In genomic region chr3:25218362-25218761, GRCh38 we compare ENCODE assay signal across 23 cellular contexts.
DNase-seq lines count a peak whose midpoint lies in the region; FAIRE-seq and TF ChIP-seq lines count a peak whose summit lies in the region.
"Had no signal": no experiment of that assay in that cellular context is flagged by ENCODE, and none has a peak within 500 bp of the region (broad histone marks: within the 10 kb centered on the region; RNA-seq: fewer than 3 reads in every experiment).

No MANE protein-coding gene starts in this region.

- no peak overlapping the region for H3K4me3 Mint-ChIP-seq in mesothelial cell of epicardium
- H3K4me3 Mint-ChIP-seq: B cell; CD4-positive, alpha-beta T cell; CD8-positive, alpha-beta T cell had no signal

- no peaks in the 10 kb centered on the region for H3K27me3 ChIP-seq in MM.1S (replicated peaks; ENCODE audit: insufficient read depth, low read length)
- no peaks in the 10 kb centered on the region for H3K27me3 ChIP-seq in transverse colon
- H3K27me3 ChIP-seq: BLaER1 treated with 17β-estradiol and CSF1 and Interleukin-3, amounts not matched to agents 10 nM and 100 nM had no signal

- H3K36me3 ChIP-seq in MM.1S (replicated peaks; ENCODE audit: insufficient read depth, low read length) = no peaks in the 10 kb centered on the region
- H3K36me3 ChIP-seq in transverse colon = no peaks in the 10 kb centered on the region
- H3K36me3 ChIP-seq: BLaER1 treated with 17β-estradiol and CSF1 and Interleukin-3, amounts not matched to agents 10 nM and 100 nM had no signal

- H3K79me2 ChIP-seq in MM.1S (ENCODE audit: low read length) = no peaks in the 10 kb centered on the region

- intact Hi-C loops in transverse colon (cut with DNase I; ENCODE audit: low total_unique reads) = no loop called here

- TF ChIP-seq CTCF in GM12865 (IDR thresholded peaks at IDR 0.05; ENCODE audit: insufficient read depth, low read depth, low read length, missing control alignments) (no peak), MM.1S (IDR thresholded peaks at IDR 0.05; ENCODE audit: low read length) (no peak), mesothelial cell of epicardium (IDR thresholded peaks at IDR 0.05; ENCODE audit: unreplicated experiment) (no peak), transverse colon (IDR thresholded peaks at IDR 0.05) (no peak)

- FAIRE-seq in RCC 7860 (lab: Jason Lieb, UNC) = no peak
- FAIRE-seq: A549, D721Med, GM12891, GM19239 had no signal

- no peaks in the 10 kb centered on the region for H3K27me3 Mint-ChIP-seq in mesothelial cell of epicardium (ENCODE audit: low read depth)
- H3K27me3 Mint-ChIP-seq: B cell; CD4-positive, alpha-beta T cell had no signal

- H3K9me2 ChIP-seq in MM.1S (replicated peaks; ENCODE audit: insufficient read depth, low read length) = no peaks in the 10 kb centered on the region

- no peak for TF ChIP-seq EP300 in transverse colon (IDR thresholded peaks at IDR 0.05; ENCODE audit: low read depth)

- H4K20me1 ChIP-seq in MM.1S (ENCODE audit: insufficient read depth, low read length) = no peaks in the 10 kb centered on the region
- H4K20me1 ChIP-seq: BLaER1 treated with 17β-estradiol and CSF1 and Interleukin-3, amounts not matched to agents 10 nM and 100 nM had no signal

- DNase-seq in GM12865 (ENCODE audit: low read depth) = peak; percentile 6
- DNase-seq in MM.1S = peak; percentile 52
- DNase-seq in mesothelial cell of epicardium (ENCODE audit: low spot score in 2 of 2, unreplicated experiment in 2 of 2) = no peak
- DNase-seq in transverse colon = no peak
- no peak for DNase-seq in DMS53 treated with DMSO at 0.1 percent for 48 hours (lab: John Stamatoyannopoulos, UW; ENCODE audit: unreplicated experiment)
- no peak for DNase-seq in RCC 7860 (ENCODE audit: low spot score)
- DNase-seq: AML-193; Caco-2; Calu3; CD4-positive, alpha-beta T cell; CD8-positive, alpha-beta T cell; DMS79; DND-41; EL; GDM1 had no signal

- H3K9me3 ChIP-seq in MM.1S (replicated peaks; ENCODE audit: insufficient read depth, low read length) = no peaks in the 10 kb centered on the region
- no peaks in the 10 kb centered on the region for H3K9me3 ChIP-seq in transverse colon
- H3K9me3 ChIP-seq: A549; BLaER1 treated with 17β-estradiol and CSF1 and Interleukin-3, amounts not matched to agents 10 nM and 100 nM; Caco-2 had no signal

- no peaks in the 10 kb centered on the region for H3F3A ChIP-seq in MM.1S (ENCODE audit: insufficient read depth, low read length)

- no peak overlapping the region for H3K4me2 ChIP-seq in MM.1S (ENCODE audit: low read depth, low read length)
- H3K4me2 ChIP-seq: A549; BLaER1 treated with 17β-estradiol and CSF1 and Interleukin-3, amounts not matched to agents 10 nM and 100 nM had no signal

- H3K27ac ChIP-seq in MM.1S (ENCODE audit: low read length) (no peak overlapping the region), transverse colon (no peak overlapping the region)
- H3K27ac ChIP-seq: 22Rv1; A549; BLaER1 treated with 17β-estradiol and CSF1 and Interleukin-3, amounts not matched to agents 10 nM and 100 nM; C4-2B had no signal

- peaks cover 3% of the 10 kb centered on the region for H3K36me3 Mint-ChIP-seq in mesothelial cell of epicardium
- H3K36me3 Mint-ChIP-seq: CD8-positive, alpha-beta T cell had no signal

- H3K9ac ChIP-seq in MM.1S (ENCODE audit: low read length) = no peak overlapping the region
- H3K9ac ChIP-seq: BLaER1 treated with 17β-estradiol and CSF1 and Interleukin-3, amounts not matched to agents 10 nM and 100 nM had no signal

- peaks cover 25% of the 10 kb centered on the region for H3K4me1 Mint-ChIP-seq in mesothelial cell of epicardium
- H3K4me1 Mint-ChIP-seq: B cell had no signal

- peaks cover 7% of the 10 kb centered on the region for H3K9me3 Mint-ChIP-seq in mesothelial cell of epicardium

- no peak overlapping the region for H2AFZ ChIP-seq in MM.1S (ENCODE audit: low read length)

- H3K4me3 ChIP-seq in GM12865 (ENCODE audit: low read depth, low read length) (no peak overlapping the region), MM.1S (ENCODE audit: low read length) (no peak overlapping the region), transverse colon (no peak overlapping the region)
- H3K4me3 ChIP-seq: A549; BLaER1 treated with 17β-estradiol and CSF1 and Interleukin-3, amounts not matched to agents 10 nM and 100 nM had no signal

- in situ Hi-C loops in transverse colon (cut with MboI; ENCODE audit: low pct_ligation_motif_present in 1 of 4, low pct_unique_long_range_greater_than_20kb in 1 of 4, low sequenced_read_pairs in 3 of 4) = no loop called here

- H3K4me1 ChIP-seq in MM.1S (ENCODE audit: low read length) = no peaks in the 10 kb centered on the region
- H3K4me1 ChIP-seq in transverse colon = no peaks in the 10 kb centered on the region
- H3K4me1 ChIP-seq: A549; BLaER1 treated with 17β-estradiol and CSF1 and Interleukin-3, amounts not matched to agents 10 nM and 100 nM; Caco-2 had no signal

- no peak for TF ChIP-seq POLR2A in transverse colon (IDR thresholded peaks at IDR 0.05)

- peak overlapping the region; percentile 25 for H3K27ac Mint-ChIP-seq in mesothelial cell of epicardium
- H3K27ac Mint-ChIP-seq: B cell; CD4-positive, alpha-beta T cell; CD8-positive, alpha-beta T cell had no signal

Comparison
In these comparisons a context has a peak if more than half of its experiments do, and no peak if none do; other contexts are left out.
1. DNase-seq: peak in GM12865 (single experiment) and MM.1S (single experiment); none in mesothelial cell of epicardium (0 of 2), transverse colon (single experiment), DMS53 treated with DMSO at 0.1 percent for 48 hours (single experiment) and RCC 7860 (single experiment).